In genomic region chr9:33290247-33290993, GRCh38 we compare ENCODE assay signal across 8 cellular contexts. TPM values are rescaled to one million over a fixed set of nuclear protein-coding genes. Genes with fewer than 3 reads are reported as not detected.
DNase-seq lines count a peak whose midpoint lies in the region; ATAC-seq, FAIRE-seq and TF ChIP-seq lines count a peak whose summit lies in the region.

NFX1 (plus strand) TSS chr9:33290516; CDS start chr9:33290573, 57 bp downstream.

- peaks cover 68% of the 10 kb centered on the region for H3K4me1 Mint-ChIP-seq in activated naive CD8-positive, alpha-beta T cell treated with anti-CD3 and anti-CD28 coated beads, Interleukin-2, amount 50 U/mL, for 24 hours

- H3K9me3 ChIP-seq in pancreas, result no peaks in the 10 kb centered on the region
- H3K9me3 ChIP-seq in tibial artery, result no peaks in the 10 kb centered on the region

- H3K4me1 ChIP-seq in pancreas (peaks cover 7 to 31% (median 20%) of the 10 kb centered on the region in 3 donors), tibial artery (peaks cover 0 to 61% (median 34%) of the 10 kb centered on the region in 4 donors)

- peaks cover 3% of the 10 kb centered on the region for H3K27me3 Mint-ChIP-seq in activated naive CD8-positive, alpha-beta T cell treated with anti-CD3 and anti-CD28 coated beads, Interleukin-2, amount 50 U/mL, for 24 hours

- H3K9me3 Mint-ChIP-seq in activated naive CD8-positive, alpha-beta T cell treated with anti-CD3 and anti-CD28 coated beads, Interleukin-2, amount 50 U/mL, for 24 hours, result no peaks in the 10 kb centered on the region

- peak; percentile 91 for ATAC-seq in HG02763 (IDR thresholded peaks at IDR 0.05; ENCODE audit: unreplicated experiment)
- ATAC-seq in activated naive CD8-positive, alpha-beta T cell treated with anti-CD3 and anti-CD28 coated beads, Interleukin-2, amount 50 U/mL, for 24 hours, result peak; percentile 95
- peak; percentile 96 for ATAC-seq in Right ventricle myocardium inferior
- peak; percentile 89 to 95 (median 93) for ATAC-seq in pancreas

- WGBS in pancreas, 2 donors, result 0% methylated on average over 60 of the region's 60 CpGs

- peak; percentile 99 for DNase-seq in GM12865 (ENCODE audit: low read depth)
- DNase-seq in NCI-H1417 treated with DMSO at 0.1 percent for 48 hours (lab: John Stamatoyannopoulos, UW), result peak; percentile 47
- peak; percentile 95 for DNase-seq in SW480 (ENCODE audit: low spot score)
- DNase-seq in activated naive CD8-positive, alpha-beta T cell treated with anti-CD3 and anti-CD28 coated beads, Interleukin-2, amount 50 U/mL, for 24 hours, result peak; percentile 98
- DNase-seq in Right ventricle myocardium inferior (ENCODE audit: missing footprints), result peak; percentile 99
- DNase-seq in pancreas, result peak; percentile 96 to 98 (median 98)
- DNase-seq in tibial artery, result peak; percentile 98 to 99

- H3K4me3 ChIP-seq in GM12865 (ENCODE audit: low read depth, low read length) (peak within 1 kb of the TSS; percentile 85), pancreas (peak within 1 kb of the TSS; percentile 79 to 96 (median 82)), tibial artery (peak within 1 kb of the TSS; percentile 74 to 95)

- intact Hi-C loops in Right ventricle myocardium inferior (cut with DNase I), result loop anchor here (1.0 to 10.0 kb wide), 3 partner anchors 26 to 224 kb away; partner anchors contain the start of genes BAG1 and NOL6
- intact Hi-C loops in pancreas (cut with DNase I), result no loop called here
- intact Hi-C loops in tibial artery (cut with DNase I; ENCODE audit: low total_unique reads), result no loop called here

- H3K27ac Mint-ChIP-seq in activated naive CD8-positive, alpha-beta T cell treated with anti-CD3 and anti-CD28 coated beads, Interleukin-2, amount 50 U/mL, for 24 hours, result peak within 1 kb of the TSS; percentile 100

- H3K27me3 ChIP-seq in pancreas (no peaks in the 10 kb centered on the region), tibial artery (no peaks in the 10 kb centered on the region)

- H3K4me3 Mint-ChIP-seq in activated naive CD8-positive, alpha-beta T cell treated with anti-CD3 and anti-CD28 coated beads, Interleukin-2, amount 50 U/mL, for 24 hours, result peak within 1 kb of the TSS; percentile 96

- peak; percentile 92 for FAIRE-seq in pancreas (lab: Jason Lieb, UNC)

- peak within 1 kb of the TSS; percentile 96 to 97 (median 97) for H3K27ac ChIP-seq in pancreas
- peak within 1 kb of the TSS; percentile 98 for H3K27ac ChIP-seq in tibial artery

- H3K36me3 Mint-ChIP-seq in activated naive CD8-positive, alpha-beta T cell treated with anti-CD3 and anti-CD28 coated beads, Interleukin-2, amount 50 U/mL, for 24 hours (ENCODE audit: low read depth), result peaks cover 39% of the 10 kb centered on the region

- peaks cover 0 to 11% (median 0%) of the 10 kb centered on the region in 3 donors for H3K36me3 ChIP-seq in pancreas
- peaks cover 15 to 25% (median 20%) of the 10 kb centered on the region in 3 donors for H3K36me3 ChIP-seq in tibial artery

- TF ChIP-seq CTCF in GM12865 (IDR thresholded peaks at IDR 0.05; ENCODE audit: insufficient read depth, low read depth, low read length, missing control alignments) (no peak), pancreas (IDR thresholded peaks at IDR 0.05) (no peak), tibial artery (IDR thresholded peaks at IDR 0.05) (peak in 1 of 2 experiments; percentile 30)

RNA-seq across cellular contexts. Expression of gene NFX1, which starts in this region (rescaled TPM):
- total RNA-seq in Right ventricle myocardium inferior (29.3 TPM), pancreas (10 to 100 TPM; 15.8 to 19.2 (median 17.3) TPM)
- polyA plus RNA-seq in pancreas, result 10 to 100 TPM in 1 of 2 donors, 1 to 10 TPM in 1; 8.2 to 14.5 TPM

Comparison
In these comparisons a context has a peak if more than half of its experiments do, and no peak if none do; other contexts are left out.
1. Peak in every context shown above with its lines: DNase-seq, ATAC-seq, H3K4me3 ChIP-seq and H3K27ac ChIP-seq.
2. DNase-seq: peak in every context shown above with its lines; median percentile 99 in GM12865; 99 in Right ventricle myocardium inferior; 98 in tibial artery; 98 in activated naive CD8-positive, alpha-beta T cell treated with anti-CD3 and anti-CD28 coated beads, Interleukin-2, amount 50 U/mL, for 24 hours; 98 in pancreas; 95 in SW480; 47 in NCI-H1417 treated with DMSO at 0.1 percent for 48 hours.